In the genomic region with DNA sequence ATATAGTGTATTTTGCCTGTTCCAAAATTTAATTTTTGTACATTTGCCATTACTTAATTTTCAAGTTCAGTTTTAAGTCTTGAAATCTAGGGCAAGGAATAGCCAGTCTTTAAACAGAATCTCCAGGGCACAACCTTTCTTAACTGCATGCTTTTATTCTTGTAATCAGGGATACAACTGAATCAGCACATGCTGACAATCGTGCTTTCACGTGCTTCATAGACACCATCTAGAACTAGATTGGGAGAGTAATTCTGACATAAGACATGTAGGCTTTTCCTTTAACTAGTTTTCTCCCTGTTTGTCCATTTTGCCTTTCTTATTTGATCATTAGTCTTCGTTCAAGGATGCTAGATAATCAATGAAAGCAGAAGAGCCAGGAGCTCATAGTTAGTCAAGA, we compare ENCODE assay signal across 9 cellular contexts.
"Had no signal": no experiment of that assay in that cellular context is flagged by ENCODE, and none has a peak within 500 bp of the region (broad histone marks: within the 10 kb centered on the region; RNA-seq: fewer than 3 reads in every experiment).

No MANE protein-coding gene starts in this region.

- DNase-seq: HFFc6, KG1 had no signal

- H3K36me3 ChIP-seq: HAP-1 had no signal

- H3K9me3 ChIP-seq: HAP-1 had no signal

- H3K4me3 ChIP-seq: GM23338, HAP-1 had no signal

- H3K4me2 ChIP-seq: GM23338 had no signal

- H3K27ac ChIP-seq: HL-60 had no signal

- ATAC-seq: GM23338, HCT116, HepG2 had no signal

- FAIRE-seq: H1, H54, HepG2 had no signal

- H2AFZ ChIP-seq: GM23338 had no signal

- H3K4me1 ChIP-seq: HAP-1 had no signal
